Comparison of ENCODE assay signal across 15 cellular contexts in genomic region chr5:97458851-97459250, GRCh38.
A peak's percentile ranks its signal among the peaks of the same experiment; 100 is the strongest.
DNase-seq lines count a peak whose midpoint lies in the region; ATAC-seq and TF ChIP-seq lines count a peak whose summit lies in the region.
"Had no signal": no experiment of that assay in that cellular context is flagged by ENCODE, and none has a peak within 500 bp of the region (broad histone marks: within the 10 kb centered on the region; RNA-seq: fewer than 3 reads in every experiment).

No MANE protein-coding gene starts in this region.

- no peaks in the 10 kb centered on the region for H3K36me3 Mint-ChIP-seq in Calu3 (ENCODE audit: insufficient read depth, unreplicated experiment)
- H3K36me3 Mint-ChIP-seq: activated naive CD8-positive, alpha-beta T cell treated with anti-CD3 and anti-CD28 coated beads, Interleukin-2, amount 10 ng/mL, durations not matched to agents 7 days and 5 days had no signal

- no peak for TF ChIP-seq CTCF in OCI-LY7 (conservative IDR thresholded peaks at IDR 0.05; ENCODE audit: low read length)
- TF ChIP-seq CTCF in Calu3 (IDR thresholded peaks at IDR 0.05; ENCODE audit: unreplicated experiment), result no peak

- no peaks in the 10 kb centered on the region for H3K4me1 ChIP-seq in OCI-LY7 (ENCODE audit: insufficient read depth, low read length, poor library complexity, severe bottlenecking)
- H3K4me1 ChIP-seq: SJCRH30 had no signal

- peak; percentile 72 for ATAC-seq in GM18858 (IDR thresholded peaks at IDR 0.05; ENCODE audit: unreplicated experiment)
- peak; percentile 57 for ATAC-seq in GM21423 (IDR thresholded peaks at IDR 0.05; ENCODE audit: unreplicated experiment)
- ATAC-seq in HG03025 (IDR thresholded peaks at IDR 0.05; ENCODE audit: low FRiP score, unreplicated experiment), result peak; percentile 82
- ATAC-seq in left cardiac atrium, result no peak
- ATAC-seq in HG03378 (IDR thresholded peaks at IDR 0.05; ENCODE audit: unreplicated experiment), result no peak

- BruUV-seq in OCI-LY7 (replicated peaks; lab: Mats Ljungman, UMichigan) (no TSS peak), Calu3 (replicated peaks; lab: Mats Ljungman, UMichigan) (no TSS peak)

- H3K9me2 ChIP-seq in OCI-LY7 (ENCODE audit: insufficient read depth, low read length), result no peaks in the 10 kb centered on the region

- intact Hi-C loops in OCI-LY7 (cut with micrococcal nuclease; ENCODE audit: unreplicated experiment), result no loop called here
- intact Hi-C loops in Calu3 (cut with micrococcal nuclease; ENCODE audit: unreplicated experiment), result no loop called here
- intact Hi-C loops in left cardiac atrium (cut with DNase I), result no loop called here

- no peaks in the 10 kb centered on the region for H3K4me1 Mint-ChIP-seq in Calu3 (ENCODE audit: low read depth, unreplicated experiment)
- H3K4me1 Mint-ChIP-seq: activated naive CD8-positive, alpha-beta T cell treated with anti-CD3 and anti-CD28 coated beads, Interleukin-2, amount 10 ng/mL, durations not matched to agents 7 days and 5 days had no signal

- H3K27me3 Mint-ChIP-seq in Calu3 (ENCODE audit: unreplicated experiment), result no peaks in the 10 kb centered on the region
- H3K27me3 Mint-ChIP-seq: activated naive CD8-positive, alpha-beta T cell treated with anti-CD3 and anti-CD28 coated beads, Interleukin-2, amount 10 ng/mL, durations not matched to agents 7 days and 5 days had no signal

- H3K36me3 ChIP-seq in OCI-LY7 (ENCODE audit: insufficient read depth, low read length), result no peaks in the 10 kb centered on the region
- H3K36me3 ChIP-seq: SJCRH30 had no signal

- no peaks in the 10 kb centered on the region for H3K79me2 ChIP-seq in OCI-LY7 (ENCODE audit: insufficient read depth, low read depth, low read length)

- DNase-seq in OCI-LY7 (ENCODE audit: low spot score), result peak; percentile 2
- DNase-seq in Calu3, result no peak
- DNase-seq in left cardiac atrium, result no peak
- DNase-seq in NCI-H2081 (lab: John Stamatoyannopoulos, UW), result no peak
- DNase-seq: activated CD4-positive, alpha-beta T cell treated with anti-CD3 and anti-CD28 coated beads for 48 hours; activated naive CD8-positive, alpha-beta T cell treated with anti-CD3 and anti-CD28 coated beads, Interleukin-2, amount 10 ng/mL, durations not matched to agents 7 days and 5 days; KG1; NCI-H226; SJCRH30; stimulated activated CD4-positive, alpha-beta T cell treated with anti-CD3 and anti-CD28 coated beads, Interleukin-4, amount 100 ng/mL, for 24 hours; trophoblast cell had no signal

- no peak overlapping the region for H3K4me3 Mint-ChIP-seq in Calu3 (ENCODE audit: low read depth, unreplicated experiment)
- H3K4me3 Mint-ChIP-seq: activated naive CD8-positive, alpha-beta T cell treated with anti-CD3 and anti-CD28 coated beads, Interleukin-2, amount 10 ng/mL, durations not matched to agents 7 days and 5 days had no signal

- H3K27ac ChIP-seq in OCI-LY7 (ENCODE audit: low read depth, low read length, poor library complexity, severe bottlenecking), result no peak overlapping the region
- H3K27ac ChIP-seq: SJCRH30 had no signal

- H4K20me1 ChIP-seq in OCI-LY7 (ENCODE audit: insufficient read depth, low read length), result no peaks in the 10 kb centered on the region

- no peaks in the 10 kb centered on the region for H3K9me3 ChIP-seq in OCI-LY7 (ENCODE audit: low read length)
- H3K9me3 ChIP-seq: SJCRH30 had no signal

- no peak overlapping the region for H3K4me2 ChIP-seq in OCI-LY7 (ENCODE audit: low read length)

- no peak overlapping the region for H3K27ac Mint-ChIP-seq in Calu3 (ENCODE audit: unreplicated experiment)
- H3K27ac Mint-ChIP-seq: activated naive CD8-positive, alpha-beta T cell treated with anti-CD3 and anti-CD28 coated beads, Interleukin-2, amount 10 ng/mL, durations not matched to agents 7 days and 5 days had no signal

- CTCF ChIA-PET in OCI-LY7 (lab: Charles Lee; ENCODE audit: unreplicated experiment) (no interaction called here), Calu3 (lab: Charles Lee) (no interaction called here)

- H3K4me3 ChIP-seq in OCI-LY7 (ENCODE audit: low read depth, low read length, poor library complexity, severe bottlenecking), result no peak overlapping the region
- H3K4me3 ChIP-seq: SJCRH30 had no signal

- POLR2A ChIA-PET in OCI-LY7 (lab: Charles Lee), result interaction anchor here (0.7 kb wide), 1 partner anchor 30 kb away, joined by 6 read pairs; no protein-coding TSS in a partner anchor

- no peak overlapping the region for H2AFZ ChIP-seq in OCI-LY7 (ENCODE audit: low read length)

- no peaks in the 10 kb centered on the region for H3K9me3 Mint-ChIP-seq in Calu3 (ENCODE audit: low read depth, unreplicated experiment)
- H3K9me3 Mint-ChIP-seq: activated naive CD8-positive, alpha-beta T cell treated with anti-CD3 and anti-CD28 coated beads, Interleukin-2, amount 10 ng/mL, durations not matched to agents 7 days and 5 days had no signal

Comparison
In these comparisons a context has a peak if more than half of its experiments do, and no peak if none do; other contexts are left out.
1. ATAC-seq: peak in GM18858 (single experiment), GM21423 (single experiment) and HG03025 (single experiment); none in left cardiac atrium (0 of 2) and HG03378 (single experiment).